In the genomic region with DNA sequence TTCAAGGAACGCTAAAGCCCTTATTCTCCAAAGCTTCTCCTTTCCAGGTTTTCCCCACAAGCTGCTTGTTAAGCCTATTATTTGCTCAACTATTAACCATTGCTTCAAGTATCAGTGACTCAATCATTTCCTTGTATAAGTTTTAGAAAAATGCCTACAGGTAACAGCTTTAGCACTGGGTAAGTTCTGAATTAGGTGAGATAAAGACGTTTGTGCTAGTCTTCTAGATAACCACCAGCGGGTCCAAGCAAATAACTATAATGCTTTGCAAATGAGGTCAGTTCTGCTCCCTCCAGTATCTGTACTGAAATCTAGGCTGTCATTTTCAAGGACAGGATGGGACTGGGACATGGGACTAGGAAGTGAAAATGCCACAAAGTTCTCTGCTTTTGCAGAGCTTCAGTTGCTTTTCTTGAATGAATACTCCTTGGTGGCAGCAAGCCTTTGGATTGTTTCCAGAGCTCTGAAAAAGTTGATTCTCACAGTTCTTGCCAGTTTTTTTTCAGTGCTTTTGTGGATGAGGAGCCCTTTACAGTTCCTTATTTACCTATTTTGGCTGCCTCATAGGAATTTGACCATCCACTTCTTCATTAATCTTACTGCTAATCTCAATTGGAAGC, we compare ENCODE assay signal across 21 cellular contexts.
"Had no signal": no experiment of that assay in that cellular context is flagged by ENCODE, and none has a peak within 500 bp of the region (broad histone marks: within the 10 kb centered on the region; RNA-seq: fewer than 3 reads in every experiment).

No MANE protein-coding gene starts in this region.

- H3K4me1 Mint-ChIP-seq: activated B cell treated with CpG ODN at 0.5 μM for 24 hours; activated CD4-positive, alpha-beta memory T cell treated with anti-CD3 and anti-CD28 coated beads, Interleukin-2, amount 10 ng/mL, durations not matched to agents 7 days and 5 days; activated CD8-positive, alpha-beta memory T cell treated with anti-CD3 and anti-CD28 coated beads, Interleukin-2, amount 10 ng/mL, durations not matched to agents 7 days and 5 days; naive B cell; neural crest cell had no signal

- DNase-seq: activated B cell treated with CpG ODN at 0.5 μM for 24 hours; activated CD4-positive, alpha-beta memory T cell treated with anti-CD3 and anti-CD28 coated beads, Interleukin-2, amount 10 ng/mL, durations not matched to agents 7 days and 5 days; activated CD4-positive, alpha-beta T cell treated with anti-CD3 and anti-CD28 coated beads for 48 hours; activated CD8-positive, alpha-beta memory T cell treated with anti-CD3 and anti-CD28 coated beads, Interleukin-2, amount 10 ng/mL, durations not matched to agents 7 days and 5 days; activated naive CD4-positive, alpha-beta T cell; activated naive CD8-positive, alpha-beta T cell treated with anti-CD3 and anti-CD28 coated beads for 36 hours; cortex of kidney; left colon; naive B cell; stimulated activated CD4-positive, alpha-beta T cell treated with anti-CD3 and anti-CD28 coated beads, Interleukin-12 subunit alpha, Interleukin-12 subunit beta, amount 100 ng/mL, for 4 hours; stimulated activated CD4-positive, alpha-beta T cell treated with anti-CD3 and anti-CD28 coated beads, Interleukin-1b, Interleukin-23, amount 100 ng/mL, for 48 hours; stimulated activated naive CD4-positive, alpha-beta T cell treated with Interleukin-2 at 50 U/mL for 16 hours; transverse colon had no signal

- H3K9me3 ChIP-seq: gastroesophageal sphincter, prostate gland, right atrium auricular region, transverse colon had no signal

- H3K36me3 Mint-ChIP-seq: activated CD8-positive, alpha-beta memory T cell treated with anti-CD3 and anti-CD28 coated beads, Interleukin-2, amount 10 ng/mL, durations not matched to agents 7 days and 5 days; activated naive CD8-positive, alpha-beta T cell treated with anti-CD3 and anti-CD28 coated beads for 36 hours; naive B cell had no signal

- H3K27me3 Mint-ChIP-seq: activated B cell treated with CpG ODN at 0.5 μM for 24 hours; activated CD4-positive, alpha-beta memory T cell treated with anti-CD3 and anti-CD28 coated beads, Interleukin-2, amount 10 ng/mL, durations not matched to agents 7 days and 5 days; activated CD8-positive, alpha-beta memory T cell treated with anti-CD3 and anti-CD28 coated beads, Interleukin-2, amount 10 ng/mL, durations not matched to agents 7 days and 5 days; activated naive CD8-positive, alpha-beta T cell treated with anti-CD3 and anti-CD28 coated beads for 36 hours; naive B cell had no signal

- H3K4me1 ChIP-seq: gastroesophageal sphincter, prostate gland, right atrium auricular region, transverse colon had no signal

- H3K27me3 ChIP-seq: gastroesophageal sphincter, right atrium auricular region, transverse colon had no signal

- H3K36me3 ChIP-seq: gastroesophageal sphincter, prostate gland, right atrium auricular region, transverse colon had no signal

- H3K9me3 Mint-ChIP-seq: T-helper 2 cell treated with Interferon-gamma antibody and Interleukin-4, amounts not matched to agents 5 μg/mL and 100 μg/mL, for 36 hours had no signal

- ATAC-seq: activated CD8-positive, alpha-beta memory T cell treated with anti-CD3 and anti-CD28 coated beads, Interleukin-2, amount 10 ng/mL, durations not matched to agents 7 days and 5 days; esophagus mucosa; gastroesophageal sphincter; left colon had no signal

- H3K27ac Mint-ChIP-seq: activated B cell treated with CpG ODN at 0.5 μM for 24 hours; activated CD4-positive, alpha-beta memory T cell treated with anti-CD3 and anti-CD28 coated beads, Interleukin-2, amount 10 ng/mL, durations not matched to agents 7 days and 5 days; activated CD8-positive, alpha-beta memory T cell treated with anti-CD3 and anti-CD28 coated beads, Interleukin-2, amount 10 ng/mL, durations not matched to agents 7 days and 5 days; activated naive CD8-positive, alpha-beta T cell treated with anti-CD3 and anti-CD28 coated beads for 36 hours; naive B cell; T-helper 2 cell treated with Interferon-gamma antibody and Interleukin-4, amounts not matched to agents 5 μg/mL and 100 μg/mL, for 36 hours had no signal

- H3K4me3 Mint-ChIP-seq: activated B cell treated with CpG ODN at 0.5 μM for 24 hours; activated CD4-positive, alpha-beta memory T cell treated with anti-CD3 and anti-CD28 coated beads, Interleukin-2, amount 10 ng/mL, durations not matched to agents 7 days and 5 days; activated CD8-positive, alpha-beta memory T cell treated with anti-CD3 and anti-CD28 coated beads, Interleukin-2, amount 10 ng/mL, durations not matched to agents 7 days and 5 days; activated naive CD8-positive, alpha-beta T cell treated with anti-CD3 and anti-CD28 coated beads for 36 hours; naive B cell; neural crest cell; T-helper 2 cell treated with Interferon-gamma antibody and Interleukin-4, amounts not matched to agents 5 μg/mL and 100 μg/mL, for 36 hours had no signal

- H3K4me3 ChIP-seq: gastroesophageal sphincter, lung, prostate gland, right atrium auricular region, SK-N-MC, transverse colon had no signal

- H3K27ac ChIP-seq: gastroesophageal sphincter, prostate gland, right atrium auricular region, SK-N-MC, transverse colon had no signal
